In the genomic region with DNA sequence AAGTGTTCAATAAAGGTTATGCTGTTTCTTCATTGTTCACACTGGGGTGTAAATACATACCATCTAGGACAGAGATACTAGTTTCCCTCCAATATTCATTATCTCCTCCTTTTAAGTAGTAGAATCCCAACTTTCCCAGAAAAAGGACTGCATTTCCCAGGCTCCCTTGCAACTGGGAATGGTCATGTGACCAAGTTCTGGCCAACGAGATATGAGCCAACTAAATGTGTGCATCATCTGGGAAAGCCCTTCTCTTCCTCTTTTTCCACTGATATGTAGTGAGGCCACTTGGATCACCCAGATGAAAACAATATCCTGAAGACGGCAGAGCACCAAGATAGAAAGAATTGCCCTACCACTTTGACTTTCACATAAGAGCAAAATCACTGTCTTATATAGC, we compare ENCODE assay signal across 17 cellular contexts.
DNase-seq lines count a peak whose midpoint lies in the region; ATAC-seq, FAIRE-seq and TF ChIP-seq lines count a peak whose summit lies in the region.
"Had no signal": no experiment of that assay in that cellular context is flagged by ENCODE, and none has a peak within 500 bp of the region (broad histone marks: within the 10 kb centered on the region; RNA-seq: fewer than 3 reads in every experiment).

No MANE protein-coding gene starts in this region.

- WGBS in GM23248 (ENCODE audit: low coverage in 1 of 2, low lambda C conversion rate in 2 of 2, missing lambda C conversion rate in 2 of 2), 2 experiments: 17 to 29% methylated on average over 2 of the region's 2 CpGs
- 8% methylated on average over 2 of the region's 2 CpGs for WGBS in K562 (ENCODE audit: insufficient coverage, low coverage, missing lambda C conversion rate)

- FAIRE-seq in K562 (lab: Jason Lieb, UNC): no peak
- FAIRE-seq: A204.1, GM12891 had no signal

- H3K4me3 ChIP-seq in GM23248: no peak overlapping the region
- H3K4me3 ChIP-seq in K562: no peak overlapping the region
- H3K4me3 ChIP-seq: GM23338 had no signal

- H3K4me2 ChIP-seq in GM23248 (ENCODE audit: unreplicated experiment) (no peak overlapping the region), K562 (ENCODE audit: insufficient read depth, low read length) (no peak overlapping the region)
- H3K4me2 ChIP-seq: GM23338 had no signal

- TF ChIP-seq RAD21 in K562 (CRISPR knock-in tag; conservative IDR thresholded peaks at IDR 0.05 in 1 of 2, IDR thresholded peaks at IDR 0.05 in 1 of 2): no peak

- H3K9me1 ChIP-seq in K562 (ENCODE audit: control insufficient read depth, insufficient read depth, low read length): no peaks in the 10 kb centered on the region

- intact Hi-C loops in K562 (cut with micrococcal nuclease): no loop called here

- ATAC-seq in K562: no peak
- ATAC-seq: CD8-positive, alpha-beta T cell; GM23338 had no signal

- BruUV-seq in K562 (replicated peaks; lab: Mats Ljungman, UMichigan): no TSS peak

- no peaks in the 10 kb centered on the region for H3K4me1 ChIP-seq in GM23248 (ENCODE audit: insufficient read depth)
- no peaks in the 10 kb centered on the region for H3K4me1 ChIP-seq in K562 (replicated peaks in 1 of 2; ENCODE audit: control insufficient read depth in 2 of 2, insufficient read depth in 2 of 2, low read length in 2 of 2)
- H3K4me1 ChIP-seq: BE2C, Caco-2 had no signal

- DNase-seq in GM23248 (peak; percentile 1), HT1080 (ENCODE audit: low read depth) (peak; percentile 4), RPMI7951 (ENCODE audit: low read depth) (peak; percentile 6), K562 (ENCODE audit: extremely low read depth in 1 of 4, low spot score in 3 of 4) (no peak), NK-92 (lab: John Stamatoyannopoulos, UW; ENCODE audit: unreplicated experiment) (no peak), COLO668 (lab: John Stamatoyannopoulos, UW; ENCODE audit: unreplicated experiment) (no peak), ACHN (no peak)
- DNase-seq in activated CD8-positive, alpha-beta memory T cell treated with anti-CD3 and anti-CD28 coated beads for 24 hours: no peak
- DNase-seq: BE2C; Caco-2; CD8-positive, alpha-beta T cell; H9; KBM-7 had no signal

- H4K20me1 ChIP-seq in GM23248 (ENCODE audit: insufficient read depth): no peaks in the 10 kb centered on the region
- no peaks in the 10 kb centered on the region for H4K20me1 ChIP-seq in K562 (replicated peaks; ENCODE audit: control insufficient read depth, insufficient read depth, low read length)

- in situ Hi-C loops in GM23248 (cut with MboI): no loop called here
- in situ Hi-C loops in K562 (cut with MboI): no loop called here
- in situ Hi-C loops in ACHN (cut with HindIII; ENCODE audit: low pct_ligation_motif_present, low pct_unique_long_range_greater_than_20kb, low sequenced_read_pairs): no loop called here

- CTCF ChIA-PET in K562 (lab: Yijun Ruan, JAX; ENCODE audit: low intra/inter-chr PET ratio): no interaction called here

- H3K9ac ChIP-seq in GM23248: no peak overlapping the region
- H3K9ac ChIP-seq in K562 (ENCODE audit: insufficient read depth in 1 of 2, low read depth in 2 of 2, low read length in 2 of 2): no peak overlapping the region

- POLR2A ChIA-PET in K562 (lab: Yijun Ruan, JAX): no interaction called here

- H3K9me3 ChIP-seq in GM23248 (ENCODE audit: low read depth): no peaks in the 10 kb centered on the region
- no peaks in the 10 kb centered on the region for H3K9me3 ChIP-seq in K562 (replicated peaks; ENCODE audit: control insufficient read depth, insufficient read depth, low read depth, low read length)
- H3K9me3 ChIP-seq: BE2C, Caco-2 had no signal

- H2AFZ ChIP-seq in GM23248 (no peak overlapping the region), K562 (ENCODE audit: low read depth, low read length) (no peak overlapping the region)
- H2AFZ ChIP-seq: GM23338 had no signal

- H3K79me2 ChIP-seq in GM23248 (ENCODE audit: insufficient read depth) (no peaks in the 10 kb centered on the region), K562 (ENCODE audit: control insufficient read depth, insufficient read depth, low read length) (no peaks in the 10 kb centered on the region)

- no peak for TF ChIP-seq EP300 in K562 (IDR thresholded peaks at IDR 0.05; ENCODE audit: low read length)

- H3K9me2 ChIP-seq in GM23248 (ENCODE audit: insufficient read depth): no peaks in the 10 kb centered on the region

- no peaks in the 10 kb centered on the region for H3F3A ChIP-seq in GM23248 (ENCODE audit: insufficient read depth)

- 0 out of 2 replicates have a peak, but pooled peaks cover 4% of the 10 kb centered on the region for H3K27me3 ChIP-seq in GM23248 (replicated peaks; ENCODE audit: insufficient read depth)
- H3K27me3 ChIP-seq in K562 (ENCODE audit: control insufficient read depth in 2 of 2, insufficient read depth in 2 of 2, low read length in 2 of 2): peaks cover 0 to 5% of the 10 kb centered on the region in 2 experiments; a peak in 2 of 5 replicates
- H3K27me3 ChIP-seq: BE2C had no signal

- TF ChIP-seq POLR2A in K562 (conservative IDR thresholded peaks at IDR 0.05): no peak

- H3K36me3 ChIP-seq in GM23248 (ENCODE audit: low read depth): no peaks in the 10 kb centered on the region
- H3K36me3 ChIP-seq in K562 (ENCODE audit: control insufficient read depth, insufficient read depth, low read length): no peaks in the 10 kb centered on the region
- H3K36me3 ChIP-seq: BE2C had no signal

- H3K27ac ChIP-seq in GM23248: no peak overlapping the region
- H3K27ac ChIP-seq in K562 (ENCODE audit: extremely low read depth, low read depth, low read length): no peak overlapping the region
- H3K27ac ChIP-seq: HL-60 had no signal

- no peak for TF ChIP-seq CTCF in K562 (IDR thresholded peaks at IDR 0.05 in 2 of 3, conservative IDR thresholded peaks at IDR 0.05 in 1 of 3; ENCODE audit: insufficient read depth in 2 of 3, low read depth in 1 of 3, low read length in 3 of 3)

TF ChIP-seq in K562, 482 proteins besides CTCF, POLR2A, EP300 and RAD21:
- TF ChIP-seq, protein P1, sequence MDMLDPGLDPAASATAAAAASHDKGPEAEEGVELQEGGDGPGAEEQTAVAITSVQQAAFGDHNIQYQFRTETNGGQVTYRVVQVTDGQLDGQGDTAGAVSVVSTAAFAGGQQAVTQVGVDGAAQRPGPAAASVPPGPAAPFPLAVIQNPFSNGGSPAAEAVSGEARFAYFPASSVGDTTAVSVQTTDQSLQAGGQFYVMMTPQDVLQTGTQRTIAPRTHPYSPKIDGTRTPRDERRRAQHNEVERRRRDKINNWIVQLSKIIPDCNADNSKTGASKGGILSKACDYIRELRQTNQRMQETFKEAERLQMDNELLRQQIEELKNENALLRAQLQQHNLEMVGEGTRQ (CRISPR knock-in tag; IDR thresholded peaks at IDR 0.05): peak; percentile 83
- TF ChIP-seq, protein P2, sequence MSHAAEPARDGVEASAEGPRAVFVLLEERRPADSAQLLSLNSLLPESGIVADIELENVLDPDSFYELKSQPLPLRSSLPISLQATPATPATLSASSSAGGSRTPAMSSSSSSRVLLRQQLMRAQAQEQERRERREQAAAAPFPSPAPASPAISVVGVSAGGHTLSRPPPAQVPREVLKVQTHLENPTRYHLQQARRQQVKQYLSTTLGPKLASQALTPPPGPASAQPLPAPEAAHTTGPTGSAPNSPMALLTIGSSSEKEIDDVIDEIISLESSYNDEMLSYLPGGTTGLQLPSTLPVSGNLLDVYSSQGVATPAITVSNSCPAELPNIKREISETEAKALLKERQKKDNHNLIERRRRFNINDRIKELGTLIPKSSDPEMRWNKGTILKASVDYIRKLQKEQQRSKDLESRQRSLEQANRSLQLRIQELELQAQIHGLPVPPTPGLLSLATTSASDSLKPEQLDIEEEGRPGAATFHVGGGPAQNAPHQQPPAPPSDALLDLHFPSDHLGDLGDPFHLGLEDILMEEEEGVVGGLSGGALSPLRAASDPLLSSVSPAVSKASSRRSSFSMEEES (CRISPR knock-in tag; IDR thresholded peaks at IDR 0.05): peak; percentile 68
- TF ChIP-seq CBFA2T2 (conservative IDR thresholded peaks at IDR 0.05) (peak; percentile 34), TOE1 (IDR thresholded peaks at IDR 0.05; ENCODE audit: borderline replicate concordance) (peak; percentile 85), TOE1 (CRISPR knock-in tag; IDR thresholded peaks at IDR 0.05; ENCODE audit: borderline replicate concordance, low read depth) (no peak), MECOM (CRISPR knock-in tag; IDR thresholded peaks at IDR 0.05) (no peak), SPI1 (IDR thresholded peaks at IDR 0.05; ENCODE audit: borderline replicate concordance, low read depth, low read length) (peak; percentile 79; the same call in 1 of the 2 replicates), RAD51 (IDR thresholded peaks at IDR 0.05; ENCODE audit: borderline replicate concordance, low read depth) (peak; percentile 84), HCFC1 (IDR thresholded peaks at IDR 0.05; ENCODE audit: low read depth, low read length) (peak; percentile 72), SIX5 (IDR thresholded peaks at IDR 0.05; ENCODE audit: borderline replicate concordance in 1 of 2, insufficient read depth in 1 of 2, low read depth in 1 of 2, low read length in 2 of 2) (peak; percentile 10 to 27; a peak in 2 of 4 replicates)
- TF ChIP-seq, protein P3, sequence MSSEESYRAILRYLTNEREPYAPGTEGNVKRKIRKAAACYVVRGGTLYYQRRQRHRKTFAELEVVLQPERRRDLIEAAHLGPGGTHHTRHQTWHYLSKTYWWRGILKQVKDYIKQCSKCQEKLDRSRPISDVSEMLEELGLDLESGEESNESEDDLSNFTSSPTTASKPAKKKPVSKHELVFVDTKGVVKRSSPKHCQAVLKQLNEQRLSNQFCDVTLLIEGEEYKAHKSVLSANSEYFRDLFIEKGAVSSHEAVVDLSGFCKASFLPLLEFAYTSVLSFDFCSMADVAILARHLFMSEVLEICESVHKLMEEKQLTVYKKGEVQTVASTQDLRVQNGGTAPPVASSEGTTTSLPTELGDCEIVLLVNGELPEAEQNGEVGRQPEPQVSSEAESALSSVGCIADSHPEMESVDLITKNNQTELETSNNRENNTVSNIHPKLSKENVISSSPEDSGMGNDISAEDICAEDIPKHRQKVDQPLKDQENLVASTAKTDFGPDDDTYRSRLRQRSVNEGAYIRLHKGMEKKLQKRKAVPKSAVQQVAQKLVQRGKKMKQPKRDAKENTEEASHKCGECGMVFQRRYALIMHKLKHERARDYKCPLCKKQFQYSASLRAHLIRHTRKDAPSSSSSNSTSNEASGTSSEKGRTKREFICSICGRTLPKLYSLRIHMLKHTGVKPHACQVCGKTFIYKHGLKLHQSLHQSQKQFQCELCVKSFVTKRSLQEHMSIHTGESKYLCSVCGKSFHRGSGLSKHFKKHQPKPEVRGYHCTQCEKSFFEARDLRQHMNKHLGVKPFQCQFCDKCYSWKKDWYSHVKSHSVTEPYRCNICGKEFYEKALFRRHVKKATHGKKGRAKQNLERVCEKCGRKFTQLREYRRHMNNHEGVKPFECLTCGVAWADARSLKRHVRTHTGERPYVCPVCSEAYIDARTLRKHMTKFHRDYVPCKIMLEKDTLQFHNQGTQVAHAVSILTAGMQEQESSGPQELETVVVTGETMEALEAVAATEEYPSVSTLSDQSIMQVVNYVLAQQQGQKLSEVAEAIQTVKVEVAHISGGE (CRISPR knock-in tag; IDR thresholded peaks at IDR 0.05): no peak

Comparison
In these comparisons a context has a peak if more than half of its experiments do, and no peak if none do; other contexts are left out.
1. DNase-seq: peak in GM23248 (single experiment), HT1080 (single experiment) and RPMI7951 (single experiment); none in K562 (0 of 4), activated CD8-positive, alpha-beta memory T cell treated with anti-CD3 and anti-CD28 coated beads for 24 hours (single experiment), NK-92 (single experiment), COLO668 (single experiment) and ACHN (single experiment).